Comparison of ENCODE assay signal across 1 cellular context in the genomic region with DNA sequence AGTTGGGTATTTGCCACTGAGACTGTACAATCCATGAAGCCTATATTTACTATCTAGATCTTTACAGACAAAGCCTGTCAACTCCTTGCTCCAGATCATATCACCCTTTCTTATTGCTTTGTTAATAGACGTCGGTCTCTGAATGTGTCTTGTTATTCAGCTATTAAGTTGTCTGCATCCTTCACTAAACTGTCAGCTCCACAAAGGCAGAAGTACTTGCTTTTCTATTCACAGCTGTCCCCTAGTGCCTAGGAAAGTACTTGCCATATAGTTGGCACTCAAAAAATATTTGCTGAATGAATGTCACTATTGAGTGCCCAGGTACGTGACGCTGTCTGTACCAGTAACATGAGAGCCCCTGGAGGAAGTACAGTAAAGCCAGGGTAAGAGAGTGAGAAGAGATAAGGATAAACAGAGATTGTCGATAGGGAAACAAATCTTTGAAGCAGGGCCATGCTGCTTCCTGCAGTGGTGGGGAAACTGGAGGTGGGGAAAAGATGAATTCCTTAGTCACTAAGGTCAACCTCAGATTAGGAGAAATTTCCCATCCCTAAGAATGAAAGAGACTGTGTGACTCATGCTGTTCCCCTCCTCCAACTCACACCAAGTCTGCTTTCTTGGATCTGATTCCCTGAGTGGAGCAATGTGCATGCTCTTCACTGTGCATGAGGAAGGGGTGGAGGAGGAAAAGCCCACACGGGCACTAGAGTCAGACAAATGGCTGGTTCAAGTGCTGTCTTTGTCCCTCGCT.
A peak's percentile ranks its signal among the peaks of the same experiment; 100 is the strongest.
TF ChIP-seq lines count a peak whose summit lies in the region.

No MANE protein-coding gene starts in this region.

TF ChIP-seq in HEK293, 187 proteins besides CTCF, POLR2A, EP300 and RAD21 (continued from another document):
- TF ChIP-seq ZBTB48 (tag by site-specific recombination; IDR thresholded peaks at IDR 0.05) = 0 out of 2 replicates have a peak, but pooled peaks have one; percentile 33
- no peak for TF ChIP-seq REPIN1 (tag by site-specific recombination; IDR thresholded peaks at IDR 0.05; ENCODE audit: low read depth)
- no peak for TF ChIP-seq KLF9 (tag by site-specific recombination; IDR thresholded peaks at IDR 0.05; ENCODE audit: low read depth)
- TF ChIP-seq EGR2 (tag by site-specific recombination; IDR thresholded peaks at IDR 0.05; ENCODE audit: low read depth) = 0 out of 2 replicates have a peak, but pooled peaks have one; percentile 16
- no peak for TF ChIP-seq ZNF354C (tag by site-specific recombination; IDR thresholded peaks at IDR 0.05; ENCODE audit: borderline replicate concordance, low read depth)
- no peak for TF ChIP-seq ZNF830 (tag by site-specific recombination; IDR thresholded peaks at IDR 0.05; ENCODE audit: low read depth)
- TF ChIP-seq ZNF791 (tag by site-specific recombination; IDR thresholded peaks at IDR 0.05) = no peak
- TF ChIP-seq, protein P1, sequence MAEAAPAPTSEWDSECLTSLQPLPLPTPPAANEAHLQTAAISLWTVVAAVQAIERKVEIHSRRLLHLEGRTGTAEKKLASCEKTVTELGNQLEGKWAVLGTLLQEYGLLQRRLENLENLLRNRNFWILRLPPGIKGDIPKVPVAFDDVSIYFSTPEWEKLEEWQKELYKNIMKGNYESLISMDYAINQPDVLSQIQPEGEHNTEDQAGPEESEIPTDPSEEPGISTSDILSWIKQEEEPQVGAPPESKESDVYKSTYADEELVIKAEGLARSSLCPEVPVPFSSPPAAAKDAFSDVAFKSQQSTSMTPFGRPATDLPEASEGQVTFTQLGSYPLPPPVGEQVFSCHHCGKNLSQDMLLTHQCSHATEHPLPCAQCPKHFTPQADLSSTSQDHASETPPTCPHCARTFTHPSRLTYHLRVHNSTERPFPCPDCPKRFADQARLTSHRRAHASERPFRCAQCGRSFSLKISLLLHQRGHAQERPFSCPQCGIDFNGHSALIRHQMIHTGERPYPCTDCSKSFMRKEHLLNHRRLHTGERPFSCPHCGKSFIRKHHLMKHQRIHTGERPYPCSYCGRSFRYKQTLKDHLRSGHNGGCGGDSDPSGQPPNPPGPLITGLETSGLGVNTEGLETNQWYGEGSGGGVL (tag by site-specific recombination; IDR thresholded peaks at IDR 0.05) = 0 out of 2 replicates have a peak, but pooled peaks have one; percentile 18
- peak; percentile 58 for TF ChIP-seq ZBTB20 (tag by site-specific recombination; IDR thresholded peaks at IDR 0.05)
- peak; percentile 86 for TF ChIP-seq ZXDB (tag by site-specific recombination; IDR thresholded peaks at IDR 0.05)
